In the genomic region with DNA sequence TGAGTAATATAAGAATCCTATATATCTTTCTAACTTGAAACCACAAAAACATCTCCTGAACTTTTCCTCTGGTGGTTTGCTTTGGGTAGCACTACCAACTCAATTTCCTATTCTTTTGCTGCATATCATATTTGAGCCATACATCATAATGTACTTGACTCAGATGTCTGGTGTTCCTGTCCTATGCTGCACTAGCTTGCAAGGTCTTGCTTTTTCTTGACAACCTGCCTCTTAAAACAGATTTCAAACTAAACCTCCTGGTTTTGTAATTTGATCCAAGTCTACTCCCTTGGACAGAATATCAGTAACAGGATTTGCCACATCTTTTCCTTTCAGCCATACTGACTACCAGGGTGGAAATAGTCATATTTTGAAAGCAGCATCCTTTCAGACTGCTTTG, we compare ENCODE assay signal across 24 cellular contexts.
"Had no signal": no experiment of that assay in that cellular context is flagged by ENCODE, and none has a peak within 500 bp of the region (broad histone marks: within the 10 kb centered on the region; RNA-seq: fewer than 3 reads in every experiment).

No MANE protein-coding gene starts in this region.

- FAIRE-seq: endometrium, kidney had no signal

- H3K79me2 ChIP-seq: hepatocyte had no signal

- H3K4me2 ChIP-seq: hepatocyte had no signal

- H2AFZ ChIP-seq: hepatocyte had no signal

- ATAC-seq: effector memory CD8-positive, alpha-beta T cell; gastrocnemius medialis; heart left ventricle; left colon; left lung; left ventricle myocardium superior; naive thymus-derived CD4-positive, alpha-beta T cell had no signal

- H3K4me3 ChIP-seq: colonic mucosa, esophagus muscularis mucosa, gastrocnemius medialis, heart left ventricle, hepatocyte, left lung, lung had no signal

- DNase-seq: colonic mucosa; cortex of kidney; effector CD8-positive, alpha-beta T cell; effector memory CD8-positive, alpha-beta T cell; endodermal cell; foreskin melanocyte; gastrocnemius medialis; heart left ventricle; hypothalamus; immature natural killer cell; islet precursor cell; kidney; kidney glomerular epithelial cell; left colon; left lung; left ventricle myocardium superior; mammary epithelial cell; mesendoderm; midbrain; naive thymus-derived CD4-positive, alpha-beta T cell had no signal

- H3K27ac ChIP-seq: colonic mucosa, esophagus muscularis mucosa, gastrocnemius medialis, heart left ventricle, hepatocyte, left lung had no signal

- H3K4me1 ChIP-seq: colonic mucosa, esophagus muscularis mucosa, gastrocnemius medialis, heart left ventricle, left lung had no signal

- H3K36me3 ChIP-seq: colonic mucosa, esophagus muscularis mucosa, gastrocnemius medialis, heart left ventricle, left lung had no signal

- H3K9me3 ChIP-seq: colonic mucosa, esophagus muscularis mucosa, gastrocnemius medialis, heart left ventricle, left lung had no signal

- H3K27me3 ChIP-seq: colonic mucosa, esophagus muscularis mucosa, gastrocnemius medialis, heart left ventricle, hepatocyte, left lung had no signal
